ENCODE assay signal across 1 cellular context in the genomic region with DNA sequence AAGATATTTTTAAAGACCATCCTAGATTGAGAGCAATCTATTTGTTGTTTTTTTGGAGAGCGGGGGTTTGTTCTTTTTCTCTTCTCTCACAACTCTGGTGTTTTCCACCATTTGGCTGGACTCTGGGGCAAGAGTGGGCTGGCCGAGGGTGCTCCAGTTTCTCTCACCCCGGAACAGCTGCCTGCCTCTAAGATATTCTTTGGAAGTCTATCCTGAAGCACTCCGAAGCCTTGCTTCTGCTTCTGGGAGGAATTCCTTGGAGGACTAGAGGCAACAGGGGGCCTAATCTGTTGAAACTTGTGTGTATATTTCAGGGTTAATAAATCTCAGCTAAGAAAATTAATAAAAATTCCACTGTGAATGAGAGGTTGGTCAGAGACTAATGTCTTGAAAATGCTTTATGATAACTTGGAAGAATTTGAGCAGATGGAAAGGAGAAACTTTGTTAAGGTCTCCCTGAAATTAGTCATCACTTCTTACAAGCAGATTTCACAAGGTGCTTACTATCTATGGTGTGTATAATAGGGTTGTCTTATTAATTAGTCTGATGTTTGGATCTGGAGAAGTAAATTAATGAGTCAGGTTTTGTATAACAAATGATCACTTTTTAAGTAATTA.
TF ChIP-seq lines count a peak whose summit lies in the region.

No MANE protein-coding gene starts in this region.

TF ChIP-seq in HepG2, 621 proteins besides CTCF, POLR2A, EP300 and RAD21:
- no peak for TF ChIP-seq HIVEP1 (CRISPR knock-in tag; IDR thresholded peaks at IDR 0.05)
- TF ChIP-seq, protein P1, sequence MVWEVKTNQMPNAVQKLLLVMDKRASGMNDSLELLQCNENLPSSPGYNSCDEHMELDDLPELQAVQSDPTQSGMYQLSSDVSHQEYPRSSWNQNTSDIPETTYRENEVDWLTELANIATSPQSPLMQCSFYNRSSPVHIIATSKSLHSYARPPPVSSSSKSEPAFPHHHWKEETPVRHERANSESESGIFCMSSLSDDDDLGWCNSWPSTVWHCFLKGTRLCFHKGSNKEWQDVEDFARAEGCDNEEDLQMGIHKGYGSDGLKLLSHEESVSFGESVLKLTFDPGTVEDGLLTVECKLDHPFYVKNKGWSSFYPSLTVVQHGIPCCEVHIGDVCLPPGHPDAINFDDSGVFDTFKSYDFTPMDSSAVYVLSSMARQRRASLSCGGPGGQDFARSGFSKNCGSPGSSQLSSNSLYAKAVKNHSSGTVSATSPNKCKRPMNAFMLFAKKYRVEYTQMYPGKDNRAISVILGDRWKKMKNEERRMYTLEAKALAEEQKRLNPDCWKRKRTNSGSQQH (CRISPR knock-in tag; IDR thresholded peaks at IDR 0.05; ENCODE audit: low read depth): no peak
- TF ChIP-seq MIER2 (CRISPR knock-in tag; IDR thresholded peaks at IDR 0.05): no peak
- no peak for TF ChIP-seq ZMAT3 (CRISPR knock-in tag; conservative IDR thresholded peaks at IDR 0.05)
- TF ChIP-seq, protein P2, sequence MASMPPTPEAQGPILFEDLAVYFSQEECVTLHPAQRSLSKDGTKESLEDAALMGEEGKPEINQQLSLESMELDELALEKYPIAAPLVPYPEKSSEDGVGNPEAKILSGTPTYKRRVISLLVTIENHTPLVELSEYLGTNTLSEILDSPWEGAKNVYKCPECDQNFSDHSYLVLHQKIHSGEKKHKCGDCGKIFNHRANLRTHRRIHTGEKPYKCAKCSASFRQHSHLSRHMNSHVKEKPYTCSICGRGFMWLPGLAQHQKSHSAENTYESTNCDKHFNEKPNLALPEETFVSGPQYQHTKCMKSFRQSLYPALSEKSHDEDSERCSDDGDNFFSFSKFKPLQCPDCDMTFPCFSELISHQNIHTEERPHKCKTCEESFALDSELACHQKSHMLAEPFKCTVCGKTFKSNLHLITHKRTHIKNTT (CRISPR knock-in tag; IDR thresholded peaks at IDR 0.05): no peak
- TF ChIP-seq SOX6 (IDR thresholded peaks at IDR 0.05): no peak
- no peak for TF ChIP-seq SOX6 (CRISPR knock-in tag; IDR thresholded peaks at IDR 0.05)
- no peak for TF ChIP-seq MATR3 (CRISPR knock-in tag; IDR thresholded peaks at IDR 0.05)
- TF ChIP-seq, protein P3, sequence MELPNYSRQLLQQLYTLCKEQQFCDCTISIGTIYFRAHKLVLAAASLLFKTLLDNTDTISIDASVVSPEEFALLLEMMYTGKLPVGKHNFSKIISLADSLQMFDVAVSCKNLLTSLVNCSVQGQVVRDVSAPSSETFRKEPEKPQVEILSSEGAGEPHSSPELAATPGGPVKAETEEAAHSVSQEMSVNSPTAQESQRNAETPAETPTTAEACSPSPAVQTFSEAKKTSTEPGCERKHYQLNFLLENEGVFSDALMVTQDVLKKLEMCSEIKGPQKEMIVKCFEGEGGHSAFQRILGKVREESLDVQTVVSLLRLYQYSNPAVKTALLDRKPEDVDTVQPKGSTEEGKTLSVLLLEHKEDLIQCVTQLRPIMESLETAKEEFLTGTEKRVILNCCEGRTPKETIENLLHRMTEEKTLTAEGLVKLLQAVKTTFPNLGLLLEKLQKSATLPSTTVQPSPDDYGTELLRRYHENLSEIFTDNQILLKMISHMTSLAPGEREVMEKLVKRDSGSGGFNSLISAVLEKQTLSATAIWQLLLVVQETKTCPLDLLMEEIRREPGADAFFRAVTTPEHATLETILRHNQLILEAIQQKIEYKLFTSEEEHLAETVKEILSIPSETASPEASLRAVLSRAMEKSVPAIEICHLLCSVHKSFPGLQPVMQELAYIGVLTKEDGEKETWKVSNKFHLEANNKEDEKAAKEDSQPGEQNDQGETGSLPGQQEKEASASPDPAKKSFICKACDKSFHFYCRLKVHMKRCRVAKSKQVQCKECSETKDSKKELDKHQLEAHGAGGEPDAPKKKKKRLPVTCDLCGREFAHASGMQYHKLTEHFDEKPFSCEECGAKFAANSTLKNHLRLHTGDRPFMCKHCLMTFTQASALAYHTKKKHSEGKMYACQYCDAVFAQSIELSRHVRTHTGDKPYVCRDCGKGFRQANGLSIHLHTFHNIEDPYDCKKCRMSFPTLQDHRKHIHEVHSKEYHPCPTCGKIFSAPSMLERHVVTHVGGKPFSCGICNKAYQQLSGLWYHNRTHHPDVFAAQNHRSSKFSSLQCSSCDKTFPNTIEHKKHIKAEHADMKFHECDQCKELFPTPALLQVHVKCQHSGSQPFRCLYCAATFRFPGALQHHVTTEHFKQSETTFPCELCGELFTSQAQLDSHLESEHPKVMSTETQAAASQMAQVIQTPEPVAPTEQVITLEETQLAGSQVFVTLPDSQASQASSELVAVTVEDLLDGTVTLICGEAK (IDR thresholded peaks at IDR 0.05): no peak
- TF ChIP-seq, protein P3 (CRISPR knock-in tag; IDR thresholded peaks at IDR 0.05): no peak
- TF ChIP-seq BRD4 (CRISPR knock-in tag; IDR thresholded peaks at IDR 0.05): no peak
- TF ChIP-seq, protein P4, sequence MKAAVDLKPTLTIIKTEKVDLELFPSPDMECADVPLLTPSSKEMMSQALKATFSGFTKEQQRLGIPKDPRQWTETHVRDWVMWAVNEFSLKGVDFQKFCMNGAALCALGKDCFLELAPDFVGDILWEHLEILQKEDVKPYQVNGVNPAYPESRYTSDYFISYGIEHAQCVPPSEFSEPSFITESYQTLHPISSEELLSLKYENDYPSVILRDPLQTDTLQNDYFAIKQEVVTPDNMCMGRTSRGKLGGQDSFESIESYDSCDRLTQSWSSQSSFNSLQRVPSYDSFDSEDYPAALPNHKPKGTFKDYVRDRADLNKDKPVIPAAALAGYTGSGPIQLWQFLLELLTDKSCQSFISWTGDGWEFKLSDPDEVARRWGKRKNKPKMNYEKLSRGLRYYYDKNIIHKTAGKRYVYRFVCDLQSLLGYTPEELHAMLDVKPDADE (CRISPR knock-in tag; IDR thresholded peaks at IDR 0.05): no peak
- TF ChIP-seq, protein P5, sequence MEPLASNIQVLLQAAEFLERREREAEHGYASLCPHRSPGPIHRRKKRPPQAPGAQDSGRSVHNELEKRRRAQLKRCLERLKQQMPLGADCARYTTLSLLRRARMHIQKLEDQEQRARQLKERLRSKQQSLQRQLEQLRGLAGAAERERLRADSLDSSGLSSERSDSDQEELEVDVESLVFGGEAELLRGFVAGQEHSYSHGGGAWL (CRISPR knock-in tag; IDR thresholded peaks at IDR 0.05): no peak
- no peak for TF ChIP-seq CBFB (CRISPR knock-in tag; IDR thresholded peaks at IDR 0.05)
- TF ChIP-seq, protein P6, sequence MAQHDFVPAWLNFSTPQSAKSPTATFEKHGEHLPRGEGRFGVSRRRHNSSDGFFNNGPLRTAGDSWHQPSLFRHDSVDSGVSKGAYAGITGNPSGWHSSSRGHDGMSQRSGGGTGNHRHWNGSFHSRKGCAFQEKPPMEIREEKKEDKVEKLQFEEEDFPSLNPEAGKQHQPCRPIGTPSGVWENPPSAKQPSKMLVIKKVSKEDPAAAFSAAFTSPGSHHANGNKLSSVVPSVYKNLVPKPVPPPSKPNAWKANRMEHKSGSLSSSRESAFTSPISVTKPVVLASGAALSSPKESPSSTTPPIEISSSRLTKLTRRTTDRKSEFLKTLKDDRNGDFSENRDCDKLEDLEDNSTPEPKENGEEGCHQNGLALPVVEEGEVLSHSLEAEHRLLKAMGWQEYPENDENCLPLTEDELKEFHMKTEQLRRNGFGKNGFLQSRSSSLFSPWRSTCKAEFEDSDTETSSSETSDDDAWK (CRISPR knock-in tag; IDR thresholded peaks at IDR 0.05): no peak
- TF ChIP-seq ISX (CRISPR knock-in tag; conservative IDR thresholded peaks at IDR 0.05): no peak
- TF ChIP-seq, protein P7, sequence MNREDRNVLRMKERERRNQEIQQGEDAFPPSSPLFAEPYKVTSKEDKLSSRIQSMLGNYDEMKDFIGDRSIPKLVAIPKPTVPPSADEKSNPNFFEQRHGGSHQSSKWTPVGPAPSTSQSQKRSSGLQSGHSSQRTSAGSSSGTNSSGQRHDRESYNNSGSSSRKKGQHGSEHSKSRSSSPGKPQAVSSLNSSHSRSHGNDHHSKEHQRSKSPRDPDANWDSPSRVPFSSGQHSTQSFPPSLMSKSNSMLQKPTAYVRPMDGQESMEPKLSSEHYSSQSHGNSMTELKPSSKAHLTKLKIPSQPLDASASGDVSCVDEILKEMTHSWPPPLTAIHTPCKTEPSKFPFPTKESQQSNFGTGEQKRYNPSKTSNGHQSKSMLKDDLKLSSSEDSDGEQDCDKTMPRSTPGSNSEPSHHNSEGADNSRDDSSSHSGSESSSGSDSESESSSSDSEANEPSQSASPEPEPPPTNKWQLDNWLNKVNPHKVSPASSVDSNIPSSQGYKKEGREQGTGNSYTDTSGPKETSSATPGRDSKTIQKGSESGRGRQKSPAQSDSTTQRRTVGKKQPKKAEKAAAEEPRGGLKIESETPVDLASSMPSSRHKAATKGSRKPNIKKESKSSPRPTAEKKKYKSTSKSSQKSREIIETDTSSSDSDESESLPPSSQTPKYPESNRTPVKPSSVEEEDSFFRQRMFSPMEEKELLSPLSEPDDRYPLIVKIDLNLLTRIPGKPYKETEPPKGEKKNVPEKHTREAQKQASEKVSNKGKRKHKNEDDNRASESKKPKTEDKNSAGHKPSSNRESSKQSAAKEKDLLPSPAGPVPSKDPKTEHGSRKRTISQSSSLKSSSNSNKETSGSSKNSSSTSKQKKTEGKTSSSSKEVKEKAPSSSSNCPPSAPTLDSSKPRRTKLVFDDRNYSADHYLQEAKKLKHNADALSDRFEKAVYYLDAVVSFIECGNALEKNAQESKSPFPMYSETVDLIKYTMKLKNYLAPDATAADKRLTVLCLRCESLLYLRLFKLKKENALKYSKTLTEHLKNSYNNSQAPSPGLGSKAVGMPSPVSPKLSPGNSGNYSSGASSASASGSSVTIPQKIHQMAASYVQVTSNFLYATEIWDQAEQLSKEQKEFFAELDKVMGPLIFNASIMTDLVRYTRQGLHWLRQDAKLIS (CRISPR knock-in tag; IDR thresholded peaks at IDR 0.05): no peak
- no peak for TF ChIP-seq ZNF180 (CRISPR knock-in tag; IDR thresholded peaks at IDR 0.05; ENCODE audit: borderline replicate concordance, low read depth)
- TF ChIP-seq, protein P8, sequence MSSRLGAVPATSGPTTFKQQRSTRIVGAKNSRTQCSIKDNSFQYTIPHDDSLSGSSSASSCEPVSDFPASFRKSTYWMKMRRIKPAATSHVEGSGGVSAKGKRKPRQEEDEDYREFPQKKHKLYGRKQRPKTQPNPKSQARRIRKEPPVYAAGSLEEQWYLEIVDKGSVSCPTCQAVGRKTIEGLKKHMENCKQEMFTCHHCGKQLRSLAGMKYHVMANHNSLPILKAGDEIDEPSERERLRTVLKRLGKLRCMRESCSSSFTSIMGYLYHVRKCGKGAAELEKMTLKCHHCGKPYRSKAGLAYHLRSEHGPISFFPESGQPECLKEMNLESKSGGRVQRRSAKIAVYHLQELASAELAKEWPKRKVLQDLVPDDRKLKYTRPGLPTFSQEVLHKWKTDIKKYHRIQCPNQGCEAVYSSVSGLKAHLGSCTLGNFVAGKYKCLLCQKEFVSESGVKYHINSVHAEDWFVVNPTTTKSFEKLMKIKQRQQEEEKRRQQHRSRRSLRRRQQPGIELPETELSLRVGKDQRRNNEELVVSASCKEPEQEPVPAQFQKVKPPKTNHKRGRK (CRISPR knock-in tag; IDR thresholded peaks at IDR 0.05): no peak
- TF ChIP-seq, protein P9, sequence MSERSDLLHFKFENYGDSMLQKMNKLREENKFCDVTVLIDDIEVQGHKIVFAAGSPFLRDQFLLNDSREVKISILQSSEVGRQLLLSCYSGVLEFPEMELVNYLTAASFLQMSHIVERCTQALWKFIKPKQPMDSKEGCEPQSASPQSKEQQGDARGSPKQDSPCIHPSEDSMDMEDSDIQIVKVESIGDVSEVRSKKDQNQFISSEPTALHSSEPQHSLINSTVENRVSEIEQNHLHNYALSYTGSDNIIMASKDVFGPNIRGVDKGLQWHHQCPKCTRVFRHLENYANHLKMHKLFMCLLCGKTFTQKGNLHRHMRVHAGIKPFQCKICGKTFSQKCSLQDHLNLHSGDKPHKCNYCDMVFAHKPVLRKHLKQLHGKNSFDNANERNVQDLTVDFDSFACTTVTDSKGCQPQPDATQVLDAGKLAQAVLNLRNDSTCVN (CRISPR knock-in tag; IDR thresholded peaks at IDR 0.05; ENCODE audit: borderline replicate concordance): no peak
- TF ChIP-seq ZNF883 (CRISPR knock-in tag; IDR thresholded peaks at IDR 0.05; ENCODE audit: not compliant biosample characterization): no peak
- TF ChIP-seq, protein P10, sequence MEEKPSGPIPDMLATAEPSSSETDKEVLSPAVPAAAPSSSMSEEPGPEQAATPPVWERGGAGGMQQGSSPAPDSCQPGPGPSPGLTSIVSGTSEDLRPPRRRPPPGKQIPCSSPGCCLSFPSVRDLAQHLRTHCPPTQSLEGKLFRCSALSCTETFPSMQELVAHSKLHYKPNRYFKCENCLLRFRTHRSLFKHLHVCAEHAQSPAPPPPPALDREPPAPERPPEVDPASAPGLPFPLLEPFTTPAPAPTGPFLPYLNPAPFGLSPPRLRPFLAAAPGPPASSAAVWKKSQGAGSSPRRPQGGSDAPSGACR (CRISPR knock-in tag; IDR thresholded peaks at IDR 0.05): no peak
